14 cellular contexts compared by ENCODE assay signal in genomic region chr17:59762826-59763374, GRCh38. TPM values are rescaled to one million over a fixed set of nuclear protein-coding genes. Genes with fewer than 3 reads are reported as not detected.
DNase-seq lines count a peak whose midpoint lies in the region; ATAC-seq and TF ChIP-seq lines count a peak whose summit lies in the region.
"Had no signal": no experiment of that assay in that cellular context is flagged by ENCODE, and none has a peak within 500 bp of the region (broad histone marks: within the 10 kb centered on the region; RNA-seq: fewer than 3 reads in every experiment).

No MANE protein-coding gene starts in this region.

- ATAC-seq in CD4-positive, CD25-positive, alpha-beta regulatory T cell (ENCODE audit: low read depth in 2 of 2): no peak

- peaks cover 17% of the 10 kb centered on the region for H3K36me3 Mint-ChIP-seq in CD4-positive, CD25-positive, alpha-beta regulatory T cell
- peaks cover 31% of the 10 kb centered on the region for H3K36me3 Mint-ChIP-seq in endodermal cell (ENCODE audit: low read depth)

- peak overlapping the region in 1 of 4 donors; percentile 41 for H3K4me3 Mint-ChIP-seq in CD4-positive, CD25-positive, alpha-beta regulatory T cell
- no peak overlapping the region for H3K4me3 Mint-ChIP-seq in endodermal cell
- H3K4me3 Mint-ChIP-seq: immature natural killer cell had no signal

- H3K4me2 ChIP-seq in KMS-11: peak overlapping the region; percentile 76

- H3K27ac Mint-ChIP-seq in CD4-positive, CD25-positive, alpha-beta regulatory T cell: peak overlapping the region in 1 of 3 donors; percentile 82
- no peak overlapping the region for H3K27ac Mint-ChIP-seq in endodermal cell

- no peaks in the 10 kb centered on the region for H4K20me1 ChIP-seq in KMS-11 (ENCODE audit: insufficient read depth)

- peaks cover 30% of the 10 kb centered on the region for H3K4me1 ChIP-seq in CD4-positive, CD25-positive, alpha-beta regulatory T cell (ENCODE audit: control insufficient read depth, insufficient read depth, low read length, poor library complexity, severe bottlenecking)
- H3K4me1 ChIP-seq in KMS-11 (ENCODE audit: low read depth, poor library complexity, severe bottlenecking) (peaks cover 45% of the 10 kb centered on the region), adipocyte (ENCODE audit: control insufficient read depth, insufficient read depth, low read length) (peaks cover 30% of the 10 kb centered on the region), muscle layer of duodenum (ENCODE audit: control insufficient read depth in 1 of 2, insufficient read depth in 2 of 2, low read length in 2 of 2) (no peaks in the 10 kb centered on the region), endodermal cell (ENCODE audit: control insufficient read depth, insufficient read depth, low read length) (no peaks in the 10 kb centered on the region)
- H3K4me1 ChIP-seq: right atrium auricular region had no signal

- no peak for TF ChIP-seq CTCF in KMS-11 (conservative IDR thresholded peaks at IDR 0.05; ENCODE audit: low read depth, low read length)
- TF ChIP-seq CTCF in endodermal cell (conservative IDR thresholded peaks at IDR 0.05): no peak

- H3K79me2 ChIP-seq in KMS-11 (ENCODE audit: insufficient read depth, low read depth): no peaks in the 10 kb centered on the region

- peak overlapping the region; percentile 71 for H3K4me3 ChIP-seq in CD4-positive, CD25-positive, alpha-beta regulatory T cell (ENCODE audit: low read depth, low read length)
- H3K4me3 ChIP-seq in KMS-11 (IDR thresholded peaks at IDR 0.05; ENCODE audit: insufficient read depth, low read depth, low read length) (no peak overlapping the region), adipocyte (ENCODE audit: low read length) (no peak overlapping the region), muscle layer of duodenum (ENCODE audit: low read depth in 1 of 2, low read length in 2 of 2) (no peak overlapping the region), endodermal cell (ENCODE audit: low read length) (no peak overlapping the region)
- H3K4me3 ChIP-seq: right atrium auricular region, suprapubic skin had no signal

- peaks cover 21 to 48% (median 27%) of the 10 kb centered on the region in 4 donors for H3K4me1 Mint-ChIP-seq in CD4-positive, CD25-positive, alpha-beta regulatory T cell
- peaks cover 5% of the 10 kb centered on the region for H3K4me1 Mint-ChIP-seq in endodermal cell

- no peak overlapping the region for H2AFZ ChIP-seq in KMS-11 (ENCODE audit: low read depth)

- H3K36me3 ChIP-seq in CD4-positive, CD25-positive, alpha-beta regulatory T cell (ENCODE audit: control insufficient read depth, insufficient read depth, low read length): peaks cover 5% of the 10 kb centered on the region
- H3K36me3 ChIP-seq in KMS-11 (ENCODE audit: insufficient read depth): peaks cover 7% of the 10 kb centered on the region; the same call in 1 of the 2 replicates
- H3K36me3 ChIP-seq in adipocyte (ENCODE audit: control insufficient read depth, insufficient read depth, low read length, severe bottlenecking): peaks cover 18% of the 10 kb centered on the region
- peaks cover 8 to 37% of the 10 kb centered on the region in 2 donors for H3K36me3 ChIP-seq in muscle layer of duodenum (ENCODE audit: control insufficient read depth in 1 of 2, insufficient read depth in 2 of 2, low read length in 2 of 2)
- H3K36me3 ChIP-seq in endodermal cell (ENCODE audit: control insufficient read depth, insufficient read depth, low read length): peaks cover 10% of the 10 kb centered on the region

- H3K9me3 Mint-ChIP-seq in CD4-positive, CD25-positive, alpha-beta regulatory T cell: peaks cover 0 to 6% (median 0%) of the 10 kb centered on the region in 7 donors
- peaks cover 5% of the 10 kb centered on the region for H3K9me3 Mint-ChIP-seq in endodermal cell

- H3K27me3 ChIP-seq in CD4-positive, CD25-positive, alpha-beta regulatory T cell (ENCODE audit: control insufficient read depth, insufficient read depth, low read length): no peaks in the 10 kb centered on the region
- H3K27me3 ChIP-seq in KMS-11 (ENCODE audit: insufficient read depth, low read depth): no peaks in the 10 kb centered on the region
- H3K27me3 ChIP-seq in adipocyte (replicated peaks; ENCODE audit: control insufficient read depth, insufficient read depth, low read length): no peaks in the 10 kb centered on the region
- no peaks in the 10 kb centered on the region for H3K27me3 ChIP-seq in muscle layer of duodenum (ENCODE audit: low read depth, low read length)
- H3K27me3 ChIP-seq in endodermal cell (ENCODE audit: control insufficient read depth, insufficient read depth, low read length, poor library complexity, severe bottlenecking): no peaks in the 10 kb centered on the region
- H3K27me3 ChIP-seq: right atrium auricular region, suprapubic skin had no signal

- no peak for DNase-seq in CD4-positive, CD25-positive, alpha-beta regulatory T cell
- DNase-seq in adipocyte (ENCODE audit: low read depth) (no peak), foreskin melanocyte (no peak), endodermal cell (no peak), mesenteric fat pad (ENCODE audit: low spot score) (no peak), caudate nucleus (lab: John Stamatoyannopoulos, UW) (no peak)
- DNase-seq: CD4-positive, alpha-beta memory T cell; H7; immature natural killer cell; NCI-H1105 treated with DMSO at 0.1 percent for 48 hours had no signal

- H3K27ac ChIP-seq in CD4-positive, CD25-positive, alpha-beta regulatory T cell (ENCODE audit: insufficient read depth, low read length, poor library complexity, severe bottlenecking): peak overlapping the region; percentile 57
- H3K27ac ChIP-seq in KMS-11 (peak overlapping the region; percentile 72), muscle layer of duodenum (ENCODE audit: low read length) (peak overlapping the region; percentile 61), endodermal cell (ENCODE audit: low read depth, low read length) (no peak overlapping the region), caudate nucleus (ENCODE audit: low read depth, low read length) (no peak overlapping the region)
- H3K27ac ChIP-seq: right atrium auricular region, suprapubic skin had no signal

- H3K9ac ChIP-seq in KMS-11: peak overlapping the region; percentile 39
- peak overlapping the region; percentile 45 for H3K9ac ChIP-seq in adipocyte (ENCODE audit: low read length)
- H3K9ac ChIP-seq in endodermal cell (ENCODE audit: extremely low read depth, low read length, poor library complexity, severe bottlenecking): no peak overlapping the region

- peaks cover 2 to 5% of the 10 kb centered on the region in 2 experiments for H3K9me3 ChIP-seq in CD4-positive, CD25-positive, alpha-beta regulatory T cell (ENCODE audit: control insufficient read depth in 2 of 2, low read length in 2 of 2)
- peaks cover 4% of the 10 kb centered on the region for H3K9me3 ChIP-seq in adipocyte (ENCODE audit: control insufficient read depth, low read length)
- H3K9me3 ChIP-seq in muscle layer of duodenum (ENCODE audit: control insufficient read depth in 1 of 2, low read length in 2 of 2): peaks cover 0 to 3% of the 10 kb centered on the region in 2 donors
- peaks cover 14% of the 10 kb centered on the region for H3K9me3 ChIP-seq in endodermal cell (ENCODE audit: control insufficient read depth, low read length)

- no peaks in the 10 kb centered on the region for H3K27me3 Mint-ChIP-seq in CD4-positive, CD25-positive, alpha-beta regulatory T cell
- H3K27me3 Mint-ChIP-seq in endodermal cell (ENCODE audit: insufficient read depth): no peaks in the 10 kb centered on the region
- H3K27me3 Mint-ChIP-seq: CD4-positive, alpha-beta memory T cell had no signal

RNA-seq across cellular contexts. Expression of gene VMP1, which starts 55.4 kb away (rescaled TPM):
- total RNA-seq in CD4-positive, CD25-positive, alpha-beta regulatory T cell: 238 TPM
- polyA plus RNA-seq in CD4-positive, CD25-positive, alpha-beta regulatory T cell: 10 to 100 TPM; 50.3 to 84.2 (median 65.6) TPM
- total RNA-seq in endodermal cell (10 to 100 TPM; 67.9 to 69.9 TPM), mesenteric fat pad (417 TPM)
- 64.7 TPM for polyA plus RNA-seq in endodermal cell (2013, experiment 1 of 2)
- 62.2 TPM for polyA plus RNA-seq in endodermal cell (2013, experiment 2 of 2)

RNA-seq across cellular contexts. Expression of gene PTRH2, which starts 55.7 kb away (rescaled TPM):
- total RNA-seq in CD4-positive, CD25-positive, alpha-beta regulatory T cell: 8.4 TPM
- 10 to 100 TPM; 16.2 to 23.2 (median 21.4) TPM for polyA plus RNA-seq in CD4-positive, CD25-positive, alpha-beta regulatory T cell
- total RNA-seq in endodermal cell: 10 to 100 TPM; 21.6 to 23.6 TPM
- polyA plus RNA-seq in endodermal cell (2013, experiment 1 of 2): 27.0 TPM
- polyA plus RNA-seq in endodermal cell (2013, experiment 2 of 2): 21.5 TPM
- 29.1 TPM for total RNA-seq in mesenteric fat pad

Comparison
In these comparisons a context has a peak if more than half of its experiments do, and no peak if none do; other contexts are left out.
1. H3K27ac ChIP-seq: peak in CD4-positive, CD25-positive, alpha-beta regulatory T cell (single experiment), KMS-11 (single experiment) and muscle layer of duodenum (single experiment); none in endodermal cell (single experiment) and caudate nucleus (single experiment).